ENCODE assay signal across 22 cellular contexts in the genomic region with DNA sequence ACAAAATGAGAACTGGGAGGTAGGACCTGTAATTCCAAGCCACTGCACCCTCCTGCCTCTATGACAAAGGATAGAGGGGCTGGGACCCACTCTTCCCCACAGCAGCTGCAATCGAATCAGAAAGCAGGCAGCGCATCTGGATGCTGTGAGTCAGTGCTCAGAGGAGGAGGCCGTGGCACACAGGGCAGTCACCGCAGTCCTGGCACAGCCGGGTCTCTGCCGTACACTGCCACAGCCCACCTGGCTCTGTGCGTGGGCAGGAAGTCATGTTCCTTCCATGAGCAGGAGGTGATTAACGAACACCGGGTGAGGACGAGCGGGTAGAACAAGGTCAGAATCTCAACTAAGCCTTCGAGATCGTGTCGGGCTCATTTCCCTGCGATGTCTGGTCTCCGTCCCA.
"Had no signal": no experiment of that assay in that cellular context is flagged by ENCODE, and none has a peak within 500 bp of the region (broad histone marks: within the 10 kb centered on the region; RNA-seq: fewer than 3 reads in every experiment).

No MANE protein-coding gene starts in this region.

- H3K27ac ChIP-seq: colonic mucosa, epithelial cell of prostate, left lung, neural progenitor cell, ovary, right lobe of liver had no signal

- H3K9ac ChIP-seq: neural progenitor cell had no signal

- H3K4me2 ChIP-seq: neural progenitor cell, smooth muscle cell had no signal

- H2AFZ ChIP-seq: neural progenitor cell had no signal

- H3K9me3 ChIP-seq: colonic mucosa, left lung, ovary, right lobe of liver had no signal

- H3K4me1 ChIP-seq: colonic mucosa, left lung, neural progenitor cell, right lobe of liver had no signal

- DNase-seq: activated B cell treated with CpG ODN at 0.5 μM for 24 hours; activated CD4-positive, alpha-beta memory T cell treated with anti-CD3 and anti-CD28 coated beads for 36 hours; activated CD4-positive, alpha-beta T cell treated with anti-CD3 and anti-CD28 coated beads for 4 hours; activated naive CD4-positive, alpha-beta T cell; activated naive CD8-positive, alpha-beta T cell treated with anti-CD3 and anti-CD28 coated beads for 36 hours; activated T-cell treated with anti-CD3 and anti-CD28 coated beads, Interleukin-2, amount 50 U/mL, for 1 hour; amygdala; colonic mucosa; endodermal cell; foreskin melanocyte; hypothalamus; left lung; naive B cell; ovary; right lobe of liver; stimulated activated CD4-positive, alpha-beta T cell treated with anti-CD3 and anti-CD28 coated beads, Interleukin-4, amount 100 ng/mL, for 1 hour; stimulated activated naive CD8-positive, alpha-beta T cell treated with anti-CD3 and anti-CD28 coated beads, Interleukin-15, amount 100 ng/mL, for 72 hours; trophoblast cell had no signal

- H3K27me3 ChIP-seq: colonic mucosa, neural progenitor cell, ovary, right lobe of liver had no signal

- H3K36me3 ChIP-seq: colonic mucosa, left lung, neural progenitor cell, ovary, right lobe of liver had no signal

- ATAC-seq: activated T-helper 17 cell treated with anti-CD3 and anti-CD28 coated beads, Interleukin-2, amount 50 U/mL, for 72 hours; left lung; right lobe of liver; stimulated activated naive CD8-positive, alpha-beta T cell treated with anti-CD3 and anti-CD28 coated beads, Interleukin-15, amount 100 ng/mL, for 72 hours had no signal

- H3K4me3 ChIP-seq: colonic mucosa, left lung, neural progenitor cell, ovary, right lobe of liver, smooth muscle cell had no signal
